Comparison of ENCODE assay signal across 1 cellular context in the genomic region with DNA sequence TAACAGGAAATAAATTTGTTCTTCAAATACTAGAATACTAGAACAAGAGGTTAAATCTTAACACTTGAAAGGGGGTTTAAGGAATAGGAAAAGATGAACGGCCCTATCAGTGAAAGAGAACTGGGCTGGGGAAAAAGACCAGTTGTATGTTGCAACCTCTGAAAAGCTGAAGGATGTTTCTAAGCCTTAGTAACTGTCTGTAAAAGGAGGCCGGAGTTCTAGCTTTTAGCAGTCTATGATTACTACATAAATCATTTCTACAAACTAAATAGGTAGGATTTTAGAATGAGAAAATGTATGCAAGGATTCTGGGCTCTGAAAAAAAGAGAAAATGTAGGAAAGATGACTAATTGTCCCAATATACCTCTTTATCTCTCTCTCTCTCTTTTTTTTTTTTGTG.
TF ChIP-seq lines count a peak whose summit lies in the region.

No MANE protein-coding gene starts in this region.

TF ChIP-seq in HepG2, 621 proteins besides CTCF, POLR2A, EP300 and RAD21:
- TF ChIP-seq, protein P1, sequence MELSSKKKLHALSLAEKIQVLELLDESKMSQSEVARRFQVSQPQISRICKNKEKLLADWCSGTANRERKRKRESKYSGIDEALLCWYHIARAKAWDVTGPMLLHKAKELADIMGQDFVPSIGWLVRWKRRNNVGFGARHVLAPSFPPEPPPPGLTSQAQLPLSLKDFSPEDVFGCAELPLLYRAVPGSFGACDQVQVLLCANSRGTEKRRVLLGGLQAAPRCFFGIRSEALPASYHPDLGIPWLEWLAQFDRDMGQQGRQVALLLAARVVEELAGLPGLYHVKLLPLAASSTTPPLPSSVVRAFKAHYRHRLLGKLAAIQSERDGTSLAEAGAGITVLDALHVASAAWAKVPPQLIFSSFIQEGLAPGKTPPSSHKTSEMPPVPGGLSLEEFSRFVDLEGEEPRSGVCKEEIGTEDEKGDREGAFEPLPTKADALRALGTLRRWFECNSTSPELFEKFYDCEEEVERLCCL (CRISPR knock-in tag; IDR thresholded peaks at IDR 0.05; ENCODE audit: borderline replicate concordance) = no peak
- TF ChIP-seq MAFF (IDR thresholded peaks at IDR 0.05; ENCODE audit: low read depth, low read length) (no peak), SMC3 (IDR thresholded peaks at IDR 0.05; ENCODE audit: low read length) (no peak), ATF7-NPFF (CRISPR knock-in tag; IDR thresholded peaks at IDR 0.05; ENCODE audit: low read depth) (no peak), ZNF879 (CRISPR knock-in tag; IDR thresholded peaks at IDR 0.05) (no peak), SIX1 (CRISPR knock-in tag; IDR thresholded peaks at IDR 0.05; ENCODE audit: borderline replicate concordance) (no peak), ZNF296 (CRISPR knock-in tag; conservative IDR thresholded peaks at IDR 0.05) (no peak), JARID2 (CRISPR knock-in tag; IDR thresholded peaks at IDR 0.05; ENCODE audit: insufficient replicate concordance) (no peak)
TF ChIP-seq in HepG2: peak in this region for 0.
